13 cellular contexts compared by ENCODE assay signal in genomic region chr14:51869426-51870113, GRCh38. TPM values are rescaled to one million over a fixed set of nuclear protein-coding genes. Genes with fewer than 3 reads are reported as not detected.
DNase-seq lines count a peak whose midpoint lies in the region; ATAC-seq lines count a peak whose summit lies in the region.
"Had no signal": no experiment of that assay in that cellular context is flagged by ENCODE, and none has a peak within 500 bp of the region (broad histone marks: within the 10 kb centered on the region; RNA-seq: fewer than 3 reads in every experiment).

No MANE protein-coding gene starts in this region.

- H3K27ac Mint-ChIP-seq in T-helper 17 cell = no peak overlapping the region
- H3K27ac Mint-ChIP-seq in naive thymus-derived CD4-positive, alpha-beta T cell = peak overlapping the region in 5 of 9 donors; percentile 19 to 71 (median 60)

- H3K4me1 ChIP-seq in naive thymus-derived CD4-positive, alpha-beta T cell (ENCODE audit: control insufficient read depth in 2 of 2, insufficient read depth in 2 of 2, low read length in 2 of 2) = peaks cover 58 to 86% of the 10 kb centered on the region in 2 donors

- H3K9me3 ChIP-seq in T-helper 17 cell (ENCODE audit: control insufficient read depth, low read length, poor library complexity, severe bottlenecking) = no peaks in the 10 kb centered on the region
- no peaks in the 10 kb centered on the region for H3K9me3 ChIP-seq in naive thymus-derived CD4-positive, alpha-beta T cell (ENCODE audit: control insufficient read depth in 2 of 3, low read length in 3 of 3)
- H3K9me3 ChIP-seq: thoracic aorta had no signal

- CTCF ChIA-PET in naive thymus-derived CD4-positive, alpha-beta T cell (lab: Charles Lee) = interaction anchor here (0.6 kb wide), 1 partner anchor 17 kb away, joined by 3 read pairs; no protein-coding TSS in a partner anchor

- H3K36me3 ChIP-seq in naive thymus-derived CD4-positive, alpha-beta T cell (ENCODE audit: control insufficient read depth in 2 of 3, insufficient read depth in 3 of 3, low read length in 3 of 3) = peaks cover 0 to 3% (median 0%) of the 10 kb centered on the region in 3 experiments
- H3K36me3 ChIP-seq: thoracic aorta had no signal

- H3K36me3 Mint-ChIP-seq in T-helper 17 cell (ENCODE audit: low read depth) = no peaks in the 10 kb centered on the region
- peaks cover 0 to 17% (median 15%) of the 10 kb centered on the region in 5 donors for H3K36me3 Mint-ChIP-seq in naive thymus-derived CD4-positive, alpha-beta T cell

- intact Hi-C loops in naive thymus-derived CD4-positive, alpha-beta T cell (cut with micrococcal nuclease) = loop anchor here (5.0 to 10.0 kb wide), 4 partner anchors 118 to 625 kb away; partner anchors contain the start of genes PTGER2 (in 2 of the 2), RTRAF (in 1 of the 2) and TMX1 (in 1 of the 2)

- H3K4me1 Mint-ChIP-seq in T-helper 17 cell = peaks cover 34% of the 10 kb centered on the region
- peaks cover 10 to 45% (median 30%) of the 10 kb centered on the region in 7 donors for H3K4me1 Mint-ChIP-seq in naive thymus-derived CD4-positive, alpha-beta T cell

- no peak overlapping the region for H3K27ac ChIP-seq in naive thymus-derived CD4-positive, alpha-beta T cell (ENCODE audit: low read depth, low read length)
- H3K27ac ChIP-seq: thoracic aorta, VCaP had no signal

- DNase-seq in T-helper 17 cell (peak in 1 of 3 donors; percentile 40), activated T-cell treated with anti-CD3 and anti-CD28 coated beads for 48 hours (ENCODE audit: low read depth) (peak; percentile 50), SIG-M5 (lab: John Stamatoyannopoulos, UW) (no peak), hypothalamus (lab: John Stamatoyannopoulos, UW) (no peak), NCI-H1417 treated with DMSO at 0.1 percent for 48 hours (lab: John Stamatoyannopoulos, UW) (no peak)
- peak in 1 of 9 donors; percentile 47 for DNase-seq in naive thymus-derived CD4-positive, alpha-beta T cell
- peak; percentile 59 for DNase-seq in stimulated activated naive CD8-positive, alpha-beta T cell treated with anti-CD3 and anti-CD28 coated beads, Interleukin-15, Interleukin-2, amounts not matched to agents 100 U/mL and 50 U/mL, for 24 hours
- DNase-seq: NCI-H2029 treated with DMSO at 0.1 percent for 48 hours had no signal

- peak; percentile 23 for ATAC-seq in T-helper 17 cell
- peak; percentile 22 for ATAC-seq in naive thymus-derived CD4-positive, alpha-beta T cell
- peak; percentile 70 for ATAC-seq in stimulated activated naive CD8-positive, alpha-beta T cell treated with anti-CD3 and anti-CD28 coated beads, Interleukin-15, Interleukin-2, amounts not matched to agents 100 U/mL and 50 U/mL, for 24 hours
- ATAC-seq: esophagus mucosa, HepG2 had no signal

- POLR2A ChIA-PET in naive thymus-derived CD4-positive, alpha-beta T cell (lab: Charles Lee) = interaction anchor here (0.6 to 1.9 kb wide), 7 partner anchors 8 to 19 kb away, joined by 3 to 10 read pairs (median 3); partner anchors contain the start of gene GNG2

- no peak overlapping the region for H3K4me3 ChIP-seq in naive thymus-derived CD4-positive, alpha-beta T cell (ENCODE audit: low read length)
- H3K4me3 ChIP-seq: thoracic aorta had no signal

- no peaks in the 10 kb centered on the region for H3K27me3 ChIP-seq in naive thymus-derived CD4-positive, alpha-beta T cell (ENCODE audit: control insufficient read depth in 2 of 2, insufficient read depth in 2 of 2, low read length in 2 of 2)

- H3K4me3 Mint-ChIP-seq in T-helper 17 cell = peak overlapping the region; percentile 72
- H3K4me3 Mint-ChIP-seq in naive thymus-derived CD4-positive, alpha-beta T cell = peak overlapping the region in 8 of 10 donors; percentile 6 to 44 (median 35)

- no peaks in the 10 kb centered on the region for H3K27me3 Mint-ChIP-seq in T-helper 17 cell
- H3K27me3 Mint-ChIP-seq in naive thymus-derived CD4-positive, alpha-beta T cell = no peaks in the 10 kb centered on the region

- no peaks in the 10 kb centered on the region for H3K9me3 Mint-ChIP-seq in naive thymus-derived CD4-positive, alpha-beta T cell

RNA-seq across cellular contexts. Expression of gene GNG2, which starts 9.2 kb away (rescaled TPM):
- total RNA-seq in T-helper 17 cell = 100 to 1,000 TPM; 194 to 208 TPM
- 100 to 1,000 TPM in 3 of 5 experiments, 10 to 100 TPM in 2; 62.1 to 199 (median 106) TPM for total RNA-seq in naive thymus-derived CD4-positive, alpha-beta T cell
- 100 to 1,000 TPM; 117 to 135 TPM for polyA plus RNA-seq in naive thymus-derived CD4-positive, alpha-beta T cell
- total RNA-seq: bronchial epithelial cell, HepG2 had no signal
- polyA plus RNA-seq: HepG2 had no signal

Comparison
In these comparisons a context has a peak if more than half of its experiments do, and no peak if none do; other contexts are left out.
1. DNase-seq: peak in activated T-cell treated with anti-CD3 and anti-CD28 coated beads for 48 hours (single experiment) and stimulated activated naive CD8-positive, alpha-beta T cell treated with anti-CD3 and anti-CD28 coated beads, Interleukin-15, Interleukin-2, amounts not matched to agents 100 U/mL and 50 U/mL, for 24 hours (single experiment); none in SIG-M5 (single experiment), hypothalamus (0 of 51) and NCI-H1417 treated with DMSO at 0.1 percent for 48 hours (single experiment).
2. Peak in every context shown above with its lines, with median percentiles within 50 percentile points of each other: ATAC-seq.